18 cellular contexts compared by ENCODE assay signal in genomic region chr12:49564241-49565118, GRCh38. TPM values are rescaled to one million over a fixed set of nuclear protein-coding genes. Genes with fewer than 3 reads are reported as not detected.
DNase-seq lines count a peak whose midpoint lies in the region; ATAC-seq and TF ChIP-seq lines count a peak whose summit lies in the region.
"Had no signal": no experiment of that assay in that cellular context is flagged by ENCODE, and none has a peak within 500 bp of the region (broad histone marks: within the 10 kb centered on the region; RNA-seq: fewer than 3 reads in every experiment).

No MANE protein-coding gene starts in this region.

- no peak overlapping the region for H3K4me3 ChIP-seq in cardiac muscle cell
- H3K4me3 ChIP-seq: GM23248, lower lobe of right lung had no signal

- H3K9me3 Mint-ChIP-seq in activated T-cell treated with anti-CD3 and anti-CD28 coated beads, Interleukin-2, amount 50 U/mL, for 24 hours, result no peaks in the 10 kb centered on the region
- H3K9me3 Mint-ChIP-seq in T-cell, result no peaks in the 10 kb centered on the region
- H3K9me3 Mint-ChIP-seq: naive B cell had no signal

- no peaks in the 10 kb centered on the region for H3K27me3 Mint-ChIP-seq in activated T-cell treated with anti-CD3 and anti-CD28 coated beads, Interleukin-2, amount 50 U/mL, for 24 hours
- H3K27me3 Mint-ChIP-seq in T-cell, result no peaks in the 10 kb centered on the region
- H3K27me3 Mint-ChIP-seq: naive B cell had no signal

- H3K4me3 Mint-ChIP-seq in activated T-cell treated with anti-CD3 and anti-CD28 coated beads, Interleukin-2, amount 50 U/mL, for 24 hours, result no peak overlapping the region
- peak overlapping the region in 2 of 3 donors; percentile 1 to 100 for H3K4me3 Mint-ChIP-seq in T-cell

- CTCF ChIA-PET in T-cell (lab: Charles Lee), result interaction anchor here in 1 of 2 donors (0.7 kb wide), 1 partner anchor 13 kb away, joined by 4 read pairs; no protein-coding TSS in a partner anchor

- POLR2A ChIA-PET in T-cell (lab: Charles Lee), result no interaction called here

- peaks cover 53% of the 10 kb centered on the region for H3K4me1 Mint-ChIP-seq in activated T-cell treated with anti-CD3 and anti-CD28 coated beads, Interleukin-2, amount 50 U/mL, for 24 hours (ENCODE audit: low read depth)
- H3K4me1 Mint-ChIP-seq in T-cell, result peaks cover 44 to 60% (median 46%) of the 10 kb centered on the region in 3 donors

- H3K36me3 Mint-ChIP-seq in activated T-cell treated with anti-CD3 and anti-CD28 coated beads, Interleukin-2, amount 50 U/mL, for 24 hours (ENCODE audit: low read depth), result peaks cover 83% of the 10 kb centered on the region
- peaks cover 26% of the 10 kb centered on the region for H3K36me3 Mint-ChIP-seq in T-cell

- intact Hi-C loops in posterior vena cava (cut with DNase I), result no loop called here

- H3K9me3 ChIP-seq in cardiac muscle cell (ENCODE audit: low read depth), result no peaks in the 10 kb centered on the region
- H3K9me3 ChIP-seq: lower lobe of right lung had no signal

- peaks cover 28% of the 10 kb centered on the region for H3K36me3 ChIP-seq in cardiac muscle cell

- H3K4me1 ChIP-seq in cardiac muscle cell (ENCODE audit: low read depth), result peaks cover 11% of the 10 kb centered on the region

- H3K27ac ChIP-seq in cardiac muscle cell, result peak overlapping the region; percentile 19
- H3K27ac ChIP-seq: GM23248, HL-60, lower lobe of right lung had no signal

- H3K27me3 ChIP-seq in cardiac muscle cell, result no peaks in the 10 kb centered on the region

- no peak for ATAC-seq in T-cell (replicated peaks in 1 of 4)
- ATAC-seq: activated CD4-positive, CD25-positive, alpha-beta regulatory T cell treated with anti-CD3 and anti-CD28 coated beads, Interleukin-2, amount 50 U/mL, for 24 hours; lower lobe of right lung had no signal

- peak overlapping the region; percentile 63 for H3K27ac Mint-ChIP-seq in activated T-cell treated with anti-CD3 and anti-CD28 coated beads, Interleukin-2, amount 50 U/mL, for 24 hours
- peak overlapping the region; percentile 39 for H3K27ac Mint-ChIP-seq in T-cell

- no peak for DNase-seq in activated T-cell treated with anti-CD3 and anti-CD28 coated beads, Interleukin-2, amount 50 U/mL, for 24 hours
- no peak for DNase-seq in activated T-cell treated with anti-CD3 and anti-CD28 coated beads, Interleukin-2, amount 50 U/mL, for 1 hour
- DNase-seq in T-cell, result no peak
- no peak for DNase-seq in cardiac muscle cell (ENCODE audit: low read depth in 1 of 2, low spot score in 1 of 2)
- DNase-seq in posterior vena cava (ENCODE audit: low spot score), result peak; percentile 58
- no peak for DNase-seq in RPMI8226
- no peak for DNase-seq in stimulated activated CD4-positive, alpha-beta T cell treated with anti-CD3 and anti-CD28 coated beads, Interleukin-4, amount 100 ng/mL, for 1 hour
- no peak for DNase-seq in middle frontal gyrus (ENCODE audit: extremely low spot score, low spot score)
- DNase-seq: GM23248, KBM-7, lower lobe of right lung, naive B cell, NCI-H1105, NCI-H748 treated with DMSO at 0.1 percent for 48 hours, substantia nigra had no signal

- TF ChIP-seq CTCF in cardiac muscle cell (IDR thresholded peaks at IDR 0.05; ENCODE audit: low read depth, low read length), result no peak

RNA-seq across cellular contexts. Expression of gene MCRS1, which starts 3.5 kb away (rescaled TPM):
- total RNA-seq in T-cell (10 to 100 TPM; 66.1 to 89.0 (median 85.7) TPM), cardiac muscle cell (75.6 and 109 TPM in 2 replicates), posterior vena cava (10 to 100 TPM; 37.3 to 38.1 TPM)
- polyA plus RNA-seq in cardiac muscle cell, result 74.5 and 104 TPM in 2 replicates

RNA-seq across cellular contexts. Expression of gene KCNH3, which starts 25.6 kb away (rescaled TPM):
- total RNA-seq in T-cell (1 to 10 TPM; 3.4 to 8.0 (median 5.5) TPM), cardiac muscle cell (0.86 and 1.0 TPM in 2 replicates), posterior vena cava (under 1 TPM; 0.10 to 0.28 TPM)
- 0.14 and 0.34 TPM in 2 replicates for polyA plus RNA-seq in cardiac muscle cell
- total RNA-seq: GM23248 had no signal

RNA-seq across cellular contexts. Expression of gene FAM186B, which starts 41.0 kb away (rescaled TPM):
- under 1 TPM in 4 of 5 donors, not detected in 1; 0.32 to 0.65 (median 0.34) TPM for total RNA-seq in T-cell
- 0.21 and 1.6 TPM in 2 replicates for total RNA-seq in cardiac muscle cell
- polyA plus RNA-seq in cardiac muscle cell, result 0.64 and 0.99 TPM in 2 replicates
- total RNA-seq in posterior vena cava, result under 1 TPM in 1 of 2 donors, not detected in 1; 0.14 TPM
- total RNA-seq: RPMI7951 had no signal

RNA-seq across cellular contexts. Expression of gene PRPF40B, which starts 58.9 kb away (rescaled TPM):
- 10 to 100 TPM in 4 of 5 donors, 1 to 10 TPM in 1; 7.4 to 18.0 (median 16.5) TPM for total RNA-seq in T-cell
- total RNA-seq in cardiac muscle cell, result 27.4 and 52.9 TPM in 2 replicates
- polyA plus RNA-seq in cardiac muscle cell, result 46.4 and 67.0 TPM in 2 replicates
- total RNA-seq in posterior vena cava, result 10 to 100 TPM; 16.2 to 20.7 TPM
